Comparison of ENCODE assay signal across 1 cellular context in genomic region chr11:83438438-83438837, GRCh38.
TF ChIP-seq lines count a peak whose summit lies in the region.

No MANE protein-coding gene starts in this region.

TF ChIP-seq in HepG2, 621 proteins besides CTCF, POLR2A, EP300 and RAD21 (continued from another document):
- no peak for TF ChIP-seq KIAA2018 (CRISPR knock-in tag; IDR thresholded peaks at IDR 0.05; ENCODE audit: borderline replicate concordance)
TF ChIP-seq in HepG2: peak in this region for 0.
